Comparison of ENCODE assay signal across 11 cellular contexts in the genomic region with DNA sequence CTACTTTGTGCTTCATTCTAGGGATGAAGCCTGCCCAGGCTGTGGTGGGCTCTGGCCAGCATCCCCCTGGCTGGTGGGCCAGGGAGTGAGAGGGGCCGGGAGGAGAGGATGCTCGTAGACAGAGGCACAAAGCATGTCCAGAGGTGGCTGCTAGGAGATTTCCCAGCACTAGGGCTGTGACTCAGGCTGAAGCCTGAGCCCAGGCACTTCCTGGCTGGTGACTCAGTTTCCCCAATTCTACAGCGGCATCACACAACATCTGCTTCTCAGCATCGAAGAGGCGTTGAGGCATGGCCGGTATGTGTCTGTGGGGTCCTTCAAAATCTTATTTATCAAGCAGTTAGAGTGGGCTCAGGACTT. TPM values are rescaled to one million over a fixed set of nuclear protein-coding genes. Genes with fewer than 3 reads are reported as not detected.
A peak's percentile ranks its signal among the peaks of the same experiment; 100 is the strongest.
DNase-seq lines count a peak whose midpoint lies in the region; ATAC-seq, FAIRE-seq and TF ChIP-seq lines count a peak whose summit lies in the region.
"Had no signal": no experiment of that assay in that cellular context is flagged by ENCODE, and none has a peak within 500 bp of the region (broad histone marks: within the 10 kb centered on the region; RNA-seq: fewer than 3 reads in every experiment).

No MANE protein-coding gene starts in this region.

- H3K9me3 ChIP-seq in body of pancreas (no peaks in the 10 kb centered on the region), keratinocyte (ENCODE audit: control insufficient read depth, low read depth, low read length) (no peaks in the 10 kb centered on the region), skeletal muscle tissue (ENCODE audit: control insufficient read depth in 3 of 3, low read length in 3 of 3) (no peaks in the 10 kb centered on the region)
- H3K9me3 ChIP-seq: colonic mucosa had no signal

- WGBS in body of pancreas, 2 donors, result 70 to 71% methylated on average over 5 of the region's 6 CpGs

- no peak for ATAC-seq in body of pancreas
- ATAC-seq in GM18867 (IDR thresholded peaks at IDR 0.05; ENCODE audit: unreplicated experiment), result no peak
- no peak for ATAC-seq in HG03460 (IDR thresholded peaks at IDR 0.05; ENCODE audit: unreplicated experiment)

- no peak overlapping the region for H2AFZ ChIP-seq in keratinocyte (ENCODE audit: control insufficient read depth, low read length)
- H2AFZ ChIP-seq: GM23338 had no signal

- dilution Hi-C loops in keratinocyte (cut with MboI; ENCODE audit: extremely low pct_ligation_motif_present, low sequenced_read_pairs), result no loop called here

- no peaks in the 10 kb centered on the region for H3K79me2 ChIP-seq in keratinocyte (ENCODE audit: control insufficient read depth, insufficient read depth, low read length)

- H3K9ac ChIP-seq in keratinocyte (ENCODE audit: control insufficient read depth, extremely low read depth, insufficient read depth, low read length), result no peak overlapping the region
- H3K9ac ChIP-seq in skeletal muscle tissue (ENCODE audit: low read depth in 1 of 3, low read length in 3 of 3), result peak overlapping the region; percentile 17 to 57 (median 50)

- peak; percentile 41 for DNase-seq in ELR (ENCODE audit: low read depth)
- no peak for DNase-seq in body of pancreas
- DNase-seq in keratinocyte (ENCODE audit: low read depth, low spot score), result no peak
- DNase-seq in activated CD4-positive, alpha-beta T cell treated with anti-CD3 and anti-CD28 coated beads for 4 hours, result no peak
- no peak for DNase-seq in GM19239 (ENCODE audit: insufficient read length, low spot score)

- intact Hi-C loops in body of pancreas (cut with DNase I), result loop anchor here (5.0 to 10.0 kb wide), 2 partner anchors 49 to 217 kb away; no protein-coding TSS in a partner anchor

- no peaks in the 10 kb centered on the region for H4K20me1 ChIP-seq in keratinocyte (ENCODE audit: control insufficient read depth, extremely low read depth, insufficient read depth, low read length)

- H3K9me1 ChIP-seq in keratinocyte (ENCODE audit: control insufficient read depth, extremely low read depth, insufficient read depth, low read length), result no peaks in the 10 kb centered on the region

- H3K36me3 ChIP-seq in body of pancreas (replicated peaks in 1 of 2; ENCODE audit: insufficient read depth in 1 of 2, low read depth in 2 of 2), result no peaks in the 10 kb centered on the region
- H3K36me3 ChIP-seq in keratinocyte (ENCODE audit: control insufficient read depth in 2 of 2, extremely low read depth in 1 of 2, insufficient read depth in 2 of 2, low read length in 2 of 2), result no peaks in the 10 kb centered on the region
- no peaks in the 10 kb centered on the region for H3K36me3 ChIP-seq in skeletal muscle tissue (ENCODE audit: control insufficient read depth in 3 of 3, insufficient read depth in 3 of 3, low read length in 3 of 3)
- H3K36me3 ChIP-seq: colonic mucosa had no signal

- FAIRE-seq in keratinocyte (lab: Jason Lieb, UNC), result no peak
- no peak for FAIRE-seq in GM19239 (lab: Jason Lieb, UNC)
- FAIRE-seq: frontal cortex had no signal

- H3K4me2 ChIP-seq in keratinocyte (ENCODE audit: control insufficient read depth, extremely low read depth, insufficient read depth, low read depth, low read length), result no peak overlapping the region
- H3K4me2 ChIP-seq: GM23338 had no signal

- no peak for TF ChIP-seq POLR2A in body of pancreas (IDR thresholded peaks at IDR 0.05)

- TF ChIP-seq CTCF in body of pancreas (IDR thresholded peaks at IDR 0.05) (no peak), keratinocyte (optimal IDR thresholded peaks at IDR 0.05 in 1 of 3, IDR thresholded peaks at IDR 0.05 in 1 of 3, conservative IDR thresholded peaks at IDR 0.05 in 1 of 3; ENCODE audit: extremely low read depth in 1 of 3, insufficient read depth in 2 of 3, low read length in 3 of 3) (no peak)

- H3K4me3 ChIP-seq in body of pancreas (no peak overlapping the region), keratinocyte (ENCODE audit: control insufficient read depth in 2 of 3, extremely low read depth in 1 of 3, insufficient read depth in 2 of 3, low read depth in 1 of 3, low read length in 3 of 3) (no peak overlapping the region), skeletal muscle tissue (ENCODE audit: low read length in 3 of 3) (peak overlapping the region in 1 of 3 donors; percentile 9)
- H3K4me3 ChIP-seq: colonic mucosa, GM23338 had no signal

- peaks cover 15% of the 10 kb centered on the region for H3K4me1 ChIP-seq in body of pancreas
- H3K4me1 ChIP-seq in keratinocyte (ENCODE audit: control insufficient read depth, extremely low read depth, insufficient read depth, low read length), result peaks cover 14% of the 10 kb centered on the region
- peaks cover 29 to 38% (median 35%) of the 10 kb centered on the region in 3 donors for H3K4me1 ChIP-seq in skeletal muscle tissue (ENCODE audit: control insufficient read depth in 3 of 3, insufficient read depth in 3 of 3, low read length in 3 of 3)
- H3K4me1 ChIP-seq: colonic mucosa had no signal

- peak overlapping the region; percentile 52 to 65 (median 59) for H3K27ac ChIP-seq in body of pancreas
- peak overlapping the region; percentile 2 for H3K27ac ChIP-seq in keratinocyte (ENCODE audit: control insufficient read depth, insufficient read depth, low read length)
- peak overlapping the region; percentile 72 for H3K27ac ChIP-seq in skeletal muscle tissue (ENCODE audit: low read depth, low read length)
- H3K27ac ChIP-seq: colonic mucosa had no signal

- H3K27me3 ChIP-seq in body of pancreas (no peaks in the 10 kb centered on the region), keratinocyte (ENCODE audit: control insufficient read depth, extremely low read depth, insufficient read depth, low read length) (peaks cover 3% of the 10 kb centered on the region), skeletal muscle tissue (ENCODE audit: control insufficient read depth in 3 of 3, insufficient read depth in 3 of 3, low read length in 3 of 3) (peaks cover 0 to 4% (median 3%) of the 10 kb centered on the region in 3 donors)
- H3K27me3 ChIP-seq: colonic mucosa had no signal

RNA-seq across cellular contexts. Expression of a gene that starts 55.6 kb away (rescaled TPM):
- 100 to 1,000 TPM; 248 to 808 TPM for total RNA-seq in body of pancreas
- 10.4 to 303 TPM (median 174 TPM) in 3 replicates for polyA plus RNA-seq in keratinocyte
- polyA plus RNA-seq in keratinocyte (2011; ENCODE audit: low read depth), result 68.7 TPM
- polyA plus RNA-seq in keratinocyte (2011; cell fraction: cytosol; rRNA removed), result 98.5 and 108 TPM in 2 replicates
- 553 and 700 TPM in 2 replicates for polyA plus RNA-seq in keratinocyte (2011; cell fraction: nucleus; rRNA removed)
- polyA plus RNA-seq in keratinocyte (2012; ENCODE audit: low replicate concordance), result 7.0 and 200 TPM in 2 replicates
- 17.6 to 194 TPM (median 125 TPM) in 3 replicates for polyA minus RNA-seq in keratinocyte
- polyA minus RNA-seq in keratinocyte (2011; cell fraction: cytosol; rRNA and poly(A)+ RNA removed), result 131 TPM
- polyA minus RNA-seq in keratinocyte (2011; cell fraction: nucleus; rRNA and poly(A)+ RNA removed), result 374 and 410 TPM in 2 replicates
- total RNA-seq in skeletal muscle tissue, result 67.3 TPM

Comparison
In these comparisons a context has a peak if more than half of its experiments do, and no peak if none do; other contexts are left out.
1. H3K27ac ChIP-seq: peak in every context shown above with its lines; median percentile 72 in skeletal muscle tissue; 59 in body of pancreas; 2 in keratinocyte.